Comparison of ENCODE assay signal across 12 cellular contexts in genomic region chr6:7115452-7116223, GRCh38. TPM values are rescaled to one million over a fixed set of nuclear protein-coding genes. Genes with fewer than 3 reads are reported as not detected.
DNase-seq lines count a peak whose midpoint lies in the region; ATAC-seq, FAIRE-seq and TF ChIP-seq lines count a peak whose summit lies in the region.
"Had no signal": no experiment of that assay in that cellular context is flagged by ENCODE, and none has a peak within 500 bp of the region (broad histone marks: within the 10 kb centered on the region; RNA-seq: fewer than 3 reads in every experiment).

No MANE protein-coding gene starts in this region.

- H3K36me3 Mint-ChIP-seq in activated CD4-positive, alpha-beta T cell treated with anti-CD3 and anti-CD28 coated beads, Interleukin-2, amount 10 ng/mL, durations not matched to agents 7 days and 5 days (ENCODE audit: low read depth) = peaks cover 9% of the 10 kb centered on the region
- H3K36me3 Mint-ChIP-seq in memory B cell = peaks cover 3% of the 10 kb centered on the region

- peaks cover 100% of the 10 kb centered on the region for H3K79me2 ChIP-seq in K562 (ENCODE audit: control insufficient read depth, insufficient read depth, low read length)

- no peak for TF ChIP-seq CTCF in K562 (IDR thresholded peaks at IDR 0.05 in 2 of 3, conservative IDR thresholded peaks at IDR 0.05 in 1 of 3; ENCODE audit: insufficient read depth in 2 of 3, low read depth in 1 of 3, low read length in 3 of 3)
- no peak for TF ChIP-seq CTCF in tibial artery (IDR thresholded peaks at IDR 0.05)

- peak overlapping the region; percentile 48 for H3K27ac Mint-ChIP-seq in activated CD4-positive, alpha-beta T cell treated with anti-CD3 and anti-CD28 coated beads, Interleukin-2, amount 10 ng/mL, durations not matched to agents 7 days and 5 days
- H3K27ac Mint-ChIP-seq in memory B cell = peak overlapping the region; percentile 86
- H3K27ac Mint-ChIP-seq: progenitor cell of endocrine pancreas had no signal

- H3K9me3 ChIP-seq in K562 (replicated peaks; ENCODE audit: control insufficient read depth, insufficient read depth, low read depth, low read length) (no peaks in the 10 kb centered on the region), tibial artery (no peaks in the 10 kb centered on the region)

- peaks cover 25% of the 10 kb centered on the region for H4K20me1 ChIP-seq in K562 (replicated peaks; ENCODE audit: control insufficient read depth, insufficient read depth, low read length)

- WGBS in K562 (ENCODE audit: insufficient coverage, low coverage, missing lambda C conversion rate) = 32% methylated on average over 15 of the region's 15 CpGs

- H3K27ac ChIP-seq in K562 (ENCODE audit: extremely low read depth, low read depth, low read length) (peak overlapping the region; percentile 45), tibial artery (peak overlapping the region; percentile 33 to 61)

- H3K27me3 ChIP-seq in K562 (ENCODE audit: control insufficient read depth in 2 of 2, insufficient read depth in 2 of 2, low read length in 2 of 2) (no peaks in the 10 kb centered on the region), tibial artery (no peaks in the 10 kb centered on the region)

- H3K4me1 Mint-ChIP-seq in activated CD4-positive, alpha-beta T cell treated with anti-CD3 and anti-CD28 coated beads, Interleukin-2, amount 10 ng/mL, durations not matched to agents 7 days and 5 days = peaks cover 66% of the 10 kb centered on the region
- peaks cover 45% of the 10 kb centered on the region for H3K4me1 Mint-ChIP-seq in memory B cell

- no peak for TF ChIP-seq POLR2A in K562 (conservative IDR thresholded peaks at IDR 0.05)

- H2AFZ ChIP-seq in K562 (ENCODE audit: low read depth, low read length) = no peak overlapping the region

- no TSS peak for BruUV-seq in K562 (replicated peaks; lab: Mats Ljungman, UMichigan)

- no peaks in the 10 kb centered on the region for H3K9me3 Mint-ChIP-seq in activated CD4-positive, alpha-beta T cell treated with anti-CD3 and anti-CD28 coated beads, Interleukin-2, amount 10 ng/mL, durations not matched to agents 7 days and 5 days
- H3K9me3 Mint-ChIP-seq in memory B cell = no peaks in the 10 kb centered on the region

- FAIRE-seq in K562 (lab: Jason Lieb, UNC) = no peak

- DNase-seq in activated CD4-positive, alpha-beta T cell treated with anti-CD3 and anti-CD28 coated beads, Interleukin-2, amount 10 ng/mL, durations not matched to agents 7 days and 5 days = no peak
- no peak for DNase-seq in activated CD4-positive, alpha-beta T cell treated with anti-CD3 and anti-CD28 coated beads, Interleukin-2, amount 50 U/mL, for 4 hours
- DNase-seq in K562 (ENCODE audit: extremely low read depth in 1 of 4, low spot score in 3 of 4) = no peak
- no peak for DNase-seq in memory B cell (ENCODE audit: low spot score in 2 of 2)
- no peak for DNase-seq in tibial artery
- no peak for DNase-seq in SHP77 (lab: John Stamatoyannopoulos, UW)
- no peak for DNase-seq in SIG-M5 (lab: John Stamatoyannopoulos, UW)
- DNase-seq: 8988T, erythroblast, H7 had no signal

- peak overlapping the region; percentile 21 to 80; a peak in 2 of 4 replicates for H3K9ac ChIP-seq in K562 (ENCODE audit: insufficient read depth in 1 of 2, low read depth in 2 of 2, low read length in 2 of 2)

- intact Hi-C loops in K562 (cut with micrococcal nuclease) (no loop called here), tibial artery (cut with DNase I; ENCODE audit: low total_unique reads) (loop anchor here (10.0 kb wide), 1 partner anchor 119 kb away; no protein-coding TSS in a partner anchor)

- no peak for TF ChIP-seq EP300 in K562 (IDR thresholded peaks at IDR 0.05; ENCODE audit: low read length)

- no peaks in the 10 kb centered on the region for H3K27me3 Mint-ChIP-seq in activated CD4-positive, alpha-beta T cell treated with anti-CD3 and anti-CD28 coated beads, Interleukin-2, amount 10 ng/mL, durations not matched to agents 7 days and 5 days
- H3K27me3 Mint-ChIP-seq in memory B cell = no peaks in the 10 kb centered on the region
- H3K27me3 Mint-ChIP-seq: progenitor cell of endocrine pancreas had no signal

- H3K4me3 ChIP-seq in K562 = no peak overlapping the region
- H3K4me3 ChIP-seq in tibial artery = no peak overlapping the region

- H3K9me1 ChIP-seq in K562 (ENCODE audit: control insufficient read depth, insufficient read depth, low read length) = no peaks in the 10 kb centered on the region

- in situ Hi-C loops in K562 (cut with MboI) = no loop called here

- H3K36me3 ChIP-seq in K562 (ENCODE audit: control insufficient read depth, insufficient read depth, low read length) (peaks cover 19% of the 10 kb centered on the region), tibial artery (no peaks in the 10 kb centered on the region)

- peaks cover 52 to 73% of the 10 kb centered on the region in 2 experiments for H3K4me1 ChIP-seq in K562 (replicated peaks in 1 of 2; ENCODE audit: control insufficient read depth in 2 of 2, insufficient read depth in 2 of 2, low read length in 2 of 2)
- H3K4me1 ChIP-seq in tibial artery = peaks cover 0 to 44% (median 31%) of the 10 kb centered on the region in 4 donors

- POLR2A ChIA-PET in activated CD4-positive, alpha-beta T cell treated with anti-CD3 and anti-CD28 coated beads, Interleukin-2, amount 10 ng/mL, durations not matched to agents 7 days and 5 days (lab: Charles Lee) = interaction anchor here (0.6 kb wide), 1 partner anchor 398 kb away, joined by 3 read pairs; no protein-coding TSS in a partner anchor
- POLR2A ChIA-PET in K562 (lab: Yijun Ruan, JAX) = interaction anchor here (0.6 to 5.6 kb wide), 15 partner anchors 9 to 562 kb away, joined by 3 to 34 read pairs (median 4); no protein-coding TSS in a partner anchor

- H3K4me3 Mint-ChIP-seq in activated CD4-positive, alpha-beta T cell treated with anti-CD3 and anti-CD28 coated beads, Interleukin-2, amount 10 ng/mL, durations not matched to agents 7 days and 5 days = no peak overlapping the region
- H3K4me3 Mint-ChIP-seq in memory B cell = no peak overlapping the region

- H3K4me2 ChIP-seq in K562 (ENCODE audit: insufficient read depth, low read length) = peak overlapping the region; percentile 66

- CTCF ChIA-PET in activated CD4-positive, alpha-beta T cell treated with anti-CD3 and anti-CD28 coated beads, Interleukin-2, amount 10 ng/mL, durations not matched to agents 7 days and 5 days (lab: Charles Lee) = interaction anchor here (0.6 to 2.1 kb wide), 6 partner anchors 9 to 312 kb away, joined by 3 to 8 read pairs (median 3); no protein-coding TSS in a partner anchor
- CTCF ChIA-PET in K562 (lab: Yijun Ruan, JAX; ENCODE audit: low intra/inter-chr PET ratio) = no interaction called here

- ATAC-seq in K562 (peak; percentile 52), memory B cell (ENCODE audit: low read depth) (no peak), GM21360 (IDR thresholded peaks at IDR 0.05; ENCODE audit: unreplicated experiment) (no peak)

- TF ChIP-seq RAD21 in K562 (CRISPR knock-in tag; conservative IDR thresholded peaks at IDR 0.05 in 1 of 2, IDR thresholded peaks at IDR 0.05 in 1 of 2) = no peak

TF ChIP-seq in K562, 482 proteins besides CTCF, POLR2A, EP300 and RAD21 (continues in another document):
- TF ChIP-seq NR2C2 (CRISPR knock-in tag; IDR thresholded peaks at IDR 0.05) (no peak), NR2C2 (tag; IDR thresholded peaks at IDR 0.05) (peak; percentile 46; the same call in 1 of the 2 replicates), HNRNPLL (IDR thresholded peaks at IDR 0.05; ENCODE audit: low read depth, low read length, poor library complexity, severe bottlenecking) (no peak), GTF2E2 (tag; IDR thresholded peaks at IDR 0.05) (no peak), NR4A1 (CRISPR knock-in tag; IDR thresholded peaks at IDR 0.05) (no peak), NR4A1 (tag; IDR thresholded peaks at IDR 0.05) (no peak), RFX7 (CRISPR knock-in tag; IDR thresholded peaks at IDR 0.05) (no peak), POLR2AphosphoS5 (IDR thresholded peaks at IDR 0.05; ENCODE audit: control insufficient read depth, insufficient read depth, low read depth, low read length) (0 out of 2 replicates have a peak, but pooled peaks have one; percentile 11), ZNF121 (CRISPR knock-in tag; conservative IDR thresholded peaks at IDR 0.05) (no peak), ETV5 (CRISPR knock-in tag; IDR thresholded peaks at IDR 0.05; ENCODE audit: low read depth) (no peak), SRF (CRISPR knock-in tag; IDR thresholded peaks at IDR 0.05) (no peak), HMBOX1 (IDR thresholded peaks at IDR 0.05) (peak; percentile 47), NR2C1 (IDR thresholded peaks at IDR 0.05) (0 out of 2 replicates have a peak, but pooled peaks have one; percentile 8), NR2C1 (tag; IDR thresholded peaks at IDR 0.05) (no peak)

RNA-seq across cellular contexts. Expression of gene RREB1, which starts 7.9 kb away (rescaled TPM):
- 10 to 100 TPM; 27.2 to 30.1 TPM for total RNA-seq in activated CD4-positive, alpha-beta T cell treated with anti-CD3 and anti-CD28 coated beads, Interleukin-2, amount 10 ng/mL, durations not matched to agents 7 days and 5 days
- total RNA-seq in K562 (2011; cell fraction: chromatin; rRNA removed; ENCODE audit: low replicate concordance) = 128 and 141 TPM in 2 replicates
- 88.6 and 91.1 TPM in 2 replicates for total RNA-seq in K562 (2011; cell fraction: nucleolus; rRNA removed)
- total RNA-seq in K562 (2011; cell fraction: nucleoplasm; rRNA removed) = 120 and 166 TPM in 2 replicates
- total RNA-seq in K562 (2014; rRNA removed) (19.3 and 34.7 TPM in 2 replicates), K562 (2014; rRNA removed; fragmentation: Illumina TruSeq; extraction: Trizol) (24.3 and 25.0 TPM in 2 replicates), K562 (2015; rRNA removed; fragmentation: Illumina TruSeq; extraction: Trizol) (21.9 and 22.1 TPM in 2 replicates), K562 (2021) (64.2 and 65.7 TPM in 2 replicates)
- polyA plus RNA-seq in K562 (2011; rRNA removed) (5.2 and 6.0 TPM in 2 replicates), K562 (2014; fragmentation: Illumina TruSeq; extraction: Trizol) (23.6 and 25.9 TPM in 2 replicates), K562 (2014; fragmentation: Nextera tagmentation; extraction: Ambion mirVana) (1 to 10 TPM; 3.3 to 4.8 TPM), K562 (2014; rRNA removed) (15.6 and 19.6 TPM in 2 replicates)
- polyA plus RNA-seq in K562 (2011; cell fraction: cytosol; rRNA removed) = 5.6 and 6.8 TPM in 2 replicates
- 25.5 and 29.7 TPM in 2 replicates for polyA plus RNA-seq in K562 (2011; cell fraction: nucleus; rRNA removed)
- polyA plus RNA-seq in K562 (2012) = 20.6 and 20.9 TPM in 2 replicates
- polyA minus RNA-seq in K562 (2011; rRNA and poly(A)+ RNA removed) = 42.2 and 45.2 TPM in 2 replicates
- 34.1 and 47.8 TPM in 2 replicates for polyA minus RNA-seq in K562 (2011; cell fraction: cytosol; rRNA and poly(A)+ RNA removed)
- 48.1 and 74.3 TPM in 2 replicates for polyA minus RNA-seq in K562 (2011; cell fraction: nucleus; rRNA and poly(A)+ RNA removed)
